ENCODE assay signal across 11 cellular contexts in genomic region chr1:205259361-205259832, GRCh38. TPM values are rescaled to one million over a fixed set of nuclear protein-coding genes. Genes with fewer than 3 reads are reported as not detected.
DNase-seq lines count a peak whose midpoint lies in the region; ATAC-seq and TF ChIP-seq lines count a peak whose summit lies in the region.
"Had no signal": no experiment of that assay in that cellular context is flagged by ENCODE, and none has a peak within 500 bp of the region (broad histone marks: within the 10 kb centered on the region; RNA-seq: fewer than 3 reads in every experiment).

No MANE protein-coding gene starts in this region.

- no peaks in the 10 kb centered on the region for H3K9me2 ChIP-seq in SK-N-SH

- H3K9me3 ChIP-seq in SK-N-SH (no peaks in the 10 kb centered on the region), left ventricle myocardium inferior (replicated peaks) (no peaks in the 10 kb centered on the region), vagina (no peaks in the 10 kb centered on the region)

- no peaks in the 10 kb centered on the region for H3K79me2 ChIP-seq in SK-N-SH (ENCODE audit: insufficient read depth)

- POLR2A ChIA-PET in SK-N-SH (lab: Yijun Ruan, JAX): no interaction called here

- no peak for TF ChIP-seq POLR2A in vagina (IDR thresholded peaks at IDR 0.05)

- H3K27me3 ChIP-seq in SK-N-SH (ENCODE audit: insufficient read depth) (no peaks in the 10 kb centered on the region), left ventricle myocardium inferior (ENCODE audit: low read depth) (peaks cover 8% of the 10 kb centered on the region), vagina (no peaks in the 10 kb centered on the region)

- H3K4me1 ChIP-seq in SK-N-SH (ENCODE audit: control insufficient read depth in 1 of 2, insufficient read depth in 2 of 2, low read depth in 1 of 2, low read length in 1 of 2) (peaks cover 20 to 34% of the 10 kb centered on the region in 2 experiments; a peak in 3 of 4 replicates), left ventricle myocardium inferior (peaks cover 73% of the 10 kb centered on the region), vagina (peaks cover 26% of the 10 kb centered on the region)

- H3K36me3 ChIP-seq in SK-N-SH (replicated peaks in 1 of 2; ENCODE audit: control insufficient read depth in 1 of 2, insufficient read depth in 2 of 2, low read length in 1 of 2) (no peaks in the 10 kb centered on the region), left ventricle myocardium inferior (no peaks in the 10 kb centered on the region), vagina (no peaks in the 10 kb centered on the region)

- WGBS in SK-N-SH (ENCODE audit: low lambda C conversion rate): 83% methylated on average over 10 of the region's 10 CpGs

- H2AFZ ChIP-seq in SK-N-SH (ENCODE audit: low read depth): no peak overlapping the region

- no peak for DNase-seq in SK-N-SH
- peak; percentile 37 for DNase-seq in left ventricle myocardium inferior
- no peak for DNase-seq in substantia nigra (lab: John Stamatoyannopoulos, UW)
- no peak for DNase-seq in midbrain (lab: John Stamatoyannopoulos, UW)
- DNase-seq in vagina (ENCODE audit: extremely low spot score in 2 of 2): no peak
- no peak for DNase-seq in activated CD4-positive, alpha-beta T cell treated with anti-CD3 and anti-CD28 coated beads for 4 hours
- DNase-seq: SIG-M5 had no signal

- CTCF ChIA-PET in SK-N-SH (lab: Yijun Ruan, JAX): interaction anchor here (0.7 to 38.3 kb wide), 10 partner anchors 13 to 453 kb away, joined by 3 to 1368 read pairs (median 52); partner anchors contain the start of genes NUAK2 and TMCC2

- TF ChIP-seq CTCF in SK-N-SH (IDR thresholded peaks at IDR 0.05) (no peak), left ventricle myocardium inferior (IDR thresholded peaks at IDR 0.05; ENCODE audit: borderline replicate concordance) (no peak), vagina (IDR thresholded peaks at IDR 0.05) (no peak)

- TF ChIP-seq EP300 in SK-N-SH (IDR thresholded peaks at IDR 0.05; ENCODE audit: borderline replicate concordance in 1 of 2, low read depth in 1 of 2, low read length in 1 of 2): no peak

- TF ChIP-seq RAD21 in SK-N-SH (IDR thresholded peaks at IDR 0.05; ENCODE audit: low read length): no peak

- no peak overlapping the region for H3K9ac ChIP-seq in SK-N-SH

- H4K20me1 ChIP-seq in SK-N-SH (ENCODE audit: insufficient read depth): no peaks in the 10 kb centered on the region

- intact Hi-C loops in left ventricle myocardium inferior (cut with micrococcal nuclease) (loop anchor here (10.0 kb wide), 1 partner anchor 115 kb away; no protein-coding TSS in a partner anchor), vagina (cut with DNase I) (loop anchor here (10.0 kb wide), 2 partner anchors 145 to 285 kb away; no protein-coding TSS in a partner anchor)

- H3K4me2 ChIP-seq in SK-N-SH: peak overlapping the region; percentile 36; the same call in 1 of the 2 replicates

- H3F3A ChIP-seq in SK-N-SH (replicated peaks; ENCODE audit: insufficient read depth): peaks cover 11% of the 10 kb centered on the region

- peak overlapping the region in 1 of 2 experiments; percentile 64; a peak in 1 of 4 replicates for H3K27ac ChIP-seq in SK-N-SH (ENCODE audit: low read depth in 2 of 2, low read length in 1 of 2)
- peak overlapping the region; percentile 97 for H3K27ac ChIP-seq in angular gyrus (ENCODE audit: low read depth, low read length)
- H3K27ac ChIP-seq in left ventricle myocardium inferior (replicated peaks): peak overlapping the region; percentile 45
- peak overlapping the region; percentile 96 for H3K27ac ChIP-seq in substantia nigra (ENCODE audit: low read depth, low read length, poor library complexity, severe bottlenecking)
- H3K27ac ChIP-seq in vagina: no peak overlapping the region
- H3K27ac ChIP-seq: coronary artery, VCaP had no signal

- H3K4me3 ChIP-seq in SK-N-SH (ENCODE audit: low read depth in 2 of 2, low read length in 1 of 2): no peak overlapping the region
- peak overlapping the region; percentile 14 for H3K4me3 ChIP-seq in left ventricle myocardium inferior
- H3K4me3 ChIP-seq in vagina: no peak overlapping the region
- H3K4me3 ChIP-seq: coronary artery had no signal

- no peak for ATAC-seq in SK-N-SH treated with all-trans-retinoic acid at 6 μM for 48 hours

TF ChIP-seq in SK-N-SH, 30 proteins besides CTCF, POLR2A, EP300 and RAD21 (continues in another document):
- TF ChIP-seq GABPA (IDR thresholded peaks at IDR 0.05; ENCODE audit: low read depth): no peak
- TF ChIP-seq NRF1 (IDR thresholded peaks at IDR 0.05; ENCODE audit: low read depth, low read length): no peak
- TF ChIP-seq GATA2 (CRISPR knock-in tag; IDR thresholded peaks at IDR 0.05): no peak
- no peak for TF ChIP-seq TEAD4 (IDR thresholded peaks at IDR 0.05; ENCODE audit: borderline replicate concordance, insufficient read depth)
- TF ChIP-seq NFIC (IDR thresholded peaks at IDR 0.05; ENCODE audit: borderline replicate concordance): no peak
- no peak for TF ChIP-seq FOXM1 (IDR thresholded peaks at IDR 0.05; ENCODE audit: low read depth)
- TF ChIP-seq USF2 (IDR thresholded peaks at IDR 0.05; ENCODE audit: borderline replicate concordance, low read depth, low read length): no peak
- TF ChIP-seq ZBTB33 (IDR thresholded peaks at IDR 0.05; ENCODE audit: borderline replicate concordance, low read depth): no peak
- no peak for TF ChIP-seq ELF1 (IDR thresholded peaks at IDR 0.05)
- no peak for TF ChIP-seq POLR2AphosphoS5 (IDR thresholded peaks at IDR 0.05; ENCODE audit: low read depth, low read length)

TF ChIP-seq in SK-N-SH treated with all-trans-retinoic acid at 6 μM for 48 hours, 23 proteins besides CTCF, POLR2A, EP300 and RAD21:
- TF ChIP-seq PATZ1 (CRISPR knock-in tag; IDR thresholded peaks at IDR 0.05; ENCODE audit: borderline replicate concordance): no peak
TF ChIP-seq in SK-N-SH treated with all-trans-retinoic acid at 6 μM for 48 hours: peak in this region for 0.

RNA-seq across cellular contexts. Expression of gene TMCC2, which starts 31.7 kb away (rescaled TPM):
- 5.3 and 6.0 TPM in 2 replicates for polyA plus RNA-seq in SK-N-SH (2012; rRNA removed)
- 3.0 and 4.9 TPM in 2 replicates for polyA plus RNA-seq in SK-N-SH (2012; cell fraction: cytosol; rRNA removed)
- 5.9 and 6.8 TPM in 2 replicates for polyA plus RNA-seq in SK-N-SH (2012; cell fraction: nucleus; rRNA removed)
- total RNA-seq in left ventricle myocardium inferior: 2.5 TPM
- 4.9 TPM for total RNA-seq in vagina

RNA-seq across cellular contexts. Expression of gene DSTYK, which starts 47.9 kb away (rescaled TPM):
- 4.4 and 6.4 TPM in 2 replicates for polyA plus RNA-seq in SK-N-SH (2012; rRNA removed)
- polyA plus RNA-seq in SK-N-SH (2012; cell fraction: cytosol; rRNA removed): 6.1 TPM in 2 replicates
- 3.4 and 4.5 TPM in 2 replicates for polyA plus RNA-seq in SK-N-SH (2012; cell fraction: nucleus; rRNA removed)
- total RNA-seq in left ventricle myocardium inferior (6.3 TPM), vagina (12.0 TPM)
